12 cellular contexts compared by ENCODE assay signal in genomic region chr17:50272246-50272645, GRCh38. TPM values are rescaled to one million over a fixed set of nuclear protein-coding genes. Genes with fewer than 3 reads are reported as not detected.
DNase-seq lines count a peak whose midpoint lies in the region; ATAC-seq, FAIRE-seq and TF ChIP-seq lines count a peak whose summit lies in the region.
"Had no signal": no experiment of that assay in that cellular context is flagged by ENCODE, and none has a peak within 500 bp of the region (broad histone marks: within the 10 kb centered on the region; RNA-seq: fewer than 3 reads in every experiment).

No MANE protein-coding gene starts in this region.

- intact Hi-C loops in tibial artery (cut with DNase I; ENCODE audit: low total_unique reads) = no loop called here

- TF ChIP-seq CTCF in astrocyte of the spinal cord (IDR thresholded peaks at IDR 0.05; ENCODE audit: low read depth, low read length) = no peak
- TF ChIP-seq CTCF in tibial artery (IDR thresholded peaks at IDR 0.05) = no peak

- H3K14ac ChIP-seq in mesenchymal stem cell (ENCODE audit: low read length in 2 of 2) = no peak overlapping the region

- peak overlapping the region; percentile 60 for H4K91ac ChIP-seq in mesenchymal stem cell (ENCODE audit: low read length)

- H3K27ac Mint-ChIP-seq in activated CD8-positive, alpha-beta memory T cell treated with anti-CD3 and anti-CD28 coated beads, Interleukin-2, amount 10 ng/mL, durations not matched to agents 7 days and 5 days = no peak overlapping the region
- H3K27ac Mint-ChIP-seq: CD4-positive, alpha-beta T cell had no signal

- 65% methylated on average over 6 of the region's 7 CpGs for WGBS in mesenchymal stem cell

- H3K9me3 ChIP-seq in mesenchymal stem cell (ENCODE audit: control insufficient read depth, low read length) (no peaks in the 10 kb centered on the region), tibial artery (no peaks in the 10 kb centered on the region)

- H3K36me3 ChIP-seq in mesenchymal stem cell (ENCODE audit: control insufficient read depth in 1 of 2, insufficient read depth in 2 of 2, low read depth in 1 of 2, low read length in 2 of 2) (no peaks in the 10 kb centered on the region), tibial artery (no peaks in the 10 kb centered on the region)

- H3K36me3 Mint-ChIP-seq in activated CD8-positive, alpha-beta memory T cell treated with anti-CD3 and anti-CD28 coated beads, Interleukin-2, amount 10 ng/mL, durations not matched to agents 7 days and 5 days = no peaks in the 10 kb centered on the region

- H2AK5ac ChIP-seq in mesenchymal stem cell (ENCODE audit: low read length, severe bottlenecking) = peak overlapping the region; percentile 87

- H3K79me1 ChIP-seq in mesenchymal stem cell (replicated peaks; ENCODE audit: low read length, poor library complexity, severe bottlenecking) = peaks cover 9% of the 10 kb centered on the region

- ATAC-seq in activated CD8-positive, alpha-beta memory T cell treated with anti-CD3 and anti-CD28 coated beads, Interleukin-2, amount 10 ng/mL, durations not matched to agents 7 days and 5 days = no peak
- ATAC-seq in GM21619 (IDR thresholded peaks at IDR 0.05; ENCODE audit: unreplicated experiment) = no peak

- peak overlapping the region; percentile 52 for H3K4me3 ChIP-seq in astrocyte of the spinal cord (ENCODE audit: low read depth, low read length)
- H3K4me3 ChIP-seq in mesenchymal stem cell (ENCODE audit: insufficient read depth in 1 of 2, low read depth in 1 of 2, low read length in 2 of 2) = peak overlapping the region in 1 of 2 experiments; percentile 79
- peak overlapping the region; percentile 56 to 67 for H3K4me3 ChIP-seq in tibial artery

- H3K4me3 Mint-ChIP-seq in activated CD8-positive, alpha-beta memory T cell treated with anti-CD3 and anti-CD28 coated beads, Interleukin-2, amount 10 ng/mL, durations not matched to agents 7 days and 5 days = peak overlapping the region; percentile 69

- H2BK5ac ChIP-seq in mesenchymal stem cell (ENCODE audit: low read depth, low read length, poor library complexity, severe bottlenecking) = peak overlapping the region; percentile 70

- H3K4me1 Mint-ChIP-seq in activated CD8-positive, alpha-beta memory T cell treated with anti-CD3 and anti-CD28 coated beads, Interleukin-2, amount 10 ng/mL, durations not matched to agents 7 days and 5 days = peaks cover 11% of the 10 kb centered on the region

- H4K8ac ChIP-seq in mesenchymal stem cell (ENCODE audit: low read length) = no peak overlapping the region

- no peak overlapping the region for H2BK120ac ChIP-seq in mesenchymal stem cell (ENCODE audit: low read depth, low read length)

- H3K4me1 ChIP-seq in mesenchymal stem cell (ENCODE audit: control insufficient read depth, insufficient read depth, low read depth, low read length) (peaks cover 56% of the 10 kb centered on the region), tibial artery (peaks cover 5 to 38% (median 32%) of the 10 kb centered on the region in 4 donors)

- H2AFZ ChIP-seq in mesenchymal stem cell (ENCODE audit: low read depth, low read length) = no peak overlapping the region

- peaks cover 26% of the 10 kb centered on the region for H3K27me3 Mint-ChIP-seq in activated CD8-positive, alpha-beta memory T cell treated with anti-CD3 and anti-CD28 coated beads, Interleukin-2, amount 10 ng/mL, durations not matched to agents 7 days and 5 days

- H3K27me3 ChIP-seq in mesenchymal stem cell (ENCODE audit: control insufficient read depth in 1 of 2, insufficient read depth in 1 of 2, low read length in 2 of 2) (no peaks in the 10 kb centered on the region), tibial artery (peaks cover 0 to 25% of the 10 kb centered on the region in 2 donors)

- H3K18ac ChIP-seq in mesenchymal stem cell (ENCODE audit: low read depth in 1 of 2, low read length in 2 of 2) = peak overlapping the region; percentile 52 to 75

- peak overlapping the region; percentile 89 for H3K4me2 ChIP-seq in mesenchymal stem cell (ENCODE audit: low read length, poor library complexity, severe bottlenecking)

- peak overlapping the region; percentile 87 for H2BK15ac ChIP-seq in mesenchymal stem cell (ENCODE audit: low read depth, poor library complexity, severe bottlenecking)

- H2BK12ac ChIP-seq in mesenchymal stem cell (ENCODE audit: low read length in 2 of 2) = peak overlapping the region; percentile 33 to 92

- no peaks in the 10 kb centered on the region for H3K9me3 Mint-ChIP-seq in activated CD8-positive, alpha-beta memory T cell treated with anti-CD3 and anti-CD28 coated beads, Interleukin-2, amount 10 ng/mL, durations not matched to agents 7 days and 5 days (ENCODE audit: low read depth)
- H3K9me3 Mint-ChIP-seq: CD4-positive, alpha-beta T cell had no signal

- no peak overlapping the region for H3K23ac ChIP-seq in mesenchymal stem cell (ENCODE audit: low read length in 2 of 2)

- in situ Hi-C loops in astrocyte of the spinal cord (cut with HindIII; ENCODE audit: low sequenced_read_pairs) = no loop called here

- FAIRE-seq in HTR-8/SVneo (lab: Jason Lieb, UNC) = no peak
- FAIRE-seq: frontal cortex had no signal

- H3K27ac ChIP-seq in mesenchymal stem cell (ENCODE audit: low read length, poor library complexity, severe bottlenecking) (peak overlapping the region; percentile 81), tibial artery (peak overlapping the region; percentile 89 to 91)

- H3K9ac ChIP-seq in mesenchymal stem cell (ENCODE audit: low read length) = peak overlapping the region; percentile 89

- peak; percentile 36 for DNase-seq in activated CD8-positive, alpha-beta memory T cell treated with anti-CD3 and anti-CD28 coated beads, Interleukin-2, amount 10 ng/mL, durations not matched to agents 7 days and 5 days
- no peak for DNase-seq in activated CD8-positive, alpha-beta memory T cell treated with anti-CD3 and anti-CD28 coated beads, Interleukin-2, amount 50 U/mL, for 4 hours
- DNase-seq in astrocyte of the spinal cord (ENCODE audit: low read depth, low spot score) (no peak), mesenchymal stem cell (no peak), tibial artery (peak; percentile 25 to 71), midbrain (lab: John Stamatoyannopoulos, UW) (no peak), HTR-8/SVneo (ENCODE audit: insufficient read length, low spot score) (no peak)
- DNase-seq: activated CD4-positive, CD25-positive, alpha-beta regulatory T cell treated with anti-CD3 and anti-CD28 coated beads, Interleukin-2, amount 50 U/mL, for 72 hours; stimulated activated CD4-positive, alpha-beta T cell treated with anti-CD3 and anti-CD28 coated beads, Interleukin-4, amount 100 ng/mL, for 24 hours had no signal

- CTCF ChIA-PET in activated CD8-positive, alpha-beta memory T cell treated with anti-CD3 and anti-CD28 coated beads, Interleukin-2, amount 10 ng/mL, durations not matched to agents 7 days and 5 days (lab: Charles Lee) = interaction anchor here (0.6 to 16.9 kb wide), 13 partner anchors 10 to 186 kb away, joined by 3 to 244 read pairs (median 4); partner anchors contain the start of gene COL1A1

- peak overlapping the region; percentile 10 to 50 for H3K4ac ChIP-seq in mesenchymal stem cell (ENCODE audit: low read depth in 1 of 2, low read length in 2 of 2)

RNA-seq across cellular contexts. Expression of gene TMEM92, which starts 2.0 kb away (rescaled TPM):
- total RNA-seq in activated CD8-positive, alpha-beta memory T cell treated with anti-CD3 and anti-CD28 coated beads, Interleukin-2, amount 10 ng/mL, durations not matched to agents 7 days and 5 days = under 1 TPM; 0.07 to 0.09 TPM
- 0.86 TPM for polyA plus RNA-seq in mesenchymal stem cell (2013, experiment 1 of 2)
- polyA plus RNA-seq in mesenchymal stem cell (2013, experiment 2 of 2) = 0.62 TPM
- total RNA-seq: CD4-positive, alpha-beta T cell; frontal cortex had no signal

Comparison
In these comparisons a context has a peak if more than half of its experiments do, and no peak if none do; other contexts are left out.
1. DNase-seq: peak in activated CD8-positive, alpha-beta memory T cell treated with anti-CD3 and anti-CD28 coated beads, Interleukin-2, amount 10 ng/mL, durations not matched to agents 7 days and 5 days (single experiment) and tibial artery (2 of 2); none in activated CD8-positive, alpha-beta memory T cell treated with anti-CD3 and anti-CD28 coated beads, Interleukin-2, amount 50 U/mL, for 4 hours (single experiment), astrocyte of the spinal cord (single experiment), mesenchymal stem cell (single experiment), midbrain (single experiment) and HTR-8/SVneo (single experiment).